Comparison of ENCODE assay signal across 1 cellular context in genomic region chr15:66186049-66186825, GRCh38.
TF ChIP-seq lines count a peak whose summit lies in the region.

No MANE protein-coding gene starts in this region.

TF ChIP-seq in SK-N-SH treated with all-trans-retinoic acid at 6 μM for 48 hours, 23 proteins besides CTCF, POLR2A, EP300 and RAD21 (continued from another document):
- TF ChIP-seq POU6F1 (CRISPR knock-in tag; IDR thresholded peaks at IDR 0.05; ENCODE audit: borderline replicate concordance, low read depth) (no peak), OSR1 (CRISPR knock-in tag; IDR thresholded peaks at IDR 0.05) (no peak), TOX (CRISPR knock-in tag; IDR thresholded peaks at IDR 0.05; ENCODE audit: borderline replicate concordance) (no peak), GLIS3 (CRISPR knock-in tag; IDR thresholded peaks at IDR 0.05) (no peak), TCF4 (CRISPR knock-in tag; IDR thresholded peaks at IDR 0.05; ENCODE audit: borderline replicate concordance) (no peak), ZFP3 (CRISPR knock-in tag; IDR thresholded peaks at IDR 0.05) (no peak), PATZ1 (CRISPR knock-in tag; IDR thresholded peaks at IDR 0.05; ENCODE audit: borderline replicate concordance) (no peak), SNAI2 (CRISPR knock-in tag; IDR thresholded peaks at IDR 0.05) (no peak), PPARA (CRISPR knock-in tag; IDR thresholded peaks at IDR 0.05; ENCODE audit: borderline replicate concordance) (no peak), ZNF70 (CRISPR knock-in tag; IDR thresholded peaks at IDR 0.05) (no peak), ZC3H10 (CRISPR knock-in tag; IDR thresholded peaks at IDR 0.05) (no peak)
